1 cellular context compared by ENCODE assay signal in genomic region chr19:48424694-48425219, GRCh38.
TF ChIP-seq lines count a peak whose summit lies in the region.

No MANE protein-coding gene starts in this region.

TF ChIP-seq in H1, 55 proteins besides CTCF, POLR2A, EP300 and RAD21:
- TF ChIP-seq FOSL1 (IDR thresholded peaks at IDR 0.05; ENCODE audit: insufficient read depth, low read depth, low read length) (no peak), HDAC2 (IDR thresholded peaks at IDR 0.05; ENCODE audit: borderline replicate concordance in 1 of 2, low read depth in 2 of 2, low read length in 2 of 2) (no peak), MAFK (IDR thresholded peaks at IDR 0.05; ENCODE audit: low read depth, low read length) (peak; percentile 64; the same call in 1 of the 2 replicates), BACH1 (IDR thresholded peaks at IDR 0.05; ENCODE audit: low read length) (peak; percentile 82), JUND (IDR thresholded peaks at IDR 0.05; ENCODE audit: low read length) (peak; percentile 80), ZNF274 (IDR thresholded peaks at IDR 0.05; ENCODE audit: borderline replicate concordance, extremely low read depth, low read length) (no peak)
